Comparison of ENCODE assay signal across 11 cellular contexts in the genomic region with DNA sequence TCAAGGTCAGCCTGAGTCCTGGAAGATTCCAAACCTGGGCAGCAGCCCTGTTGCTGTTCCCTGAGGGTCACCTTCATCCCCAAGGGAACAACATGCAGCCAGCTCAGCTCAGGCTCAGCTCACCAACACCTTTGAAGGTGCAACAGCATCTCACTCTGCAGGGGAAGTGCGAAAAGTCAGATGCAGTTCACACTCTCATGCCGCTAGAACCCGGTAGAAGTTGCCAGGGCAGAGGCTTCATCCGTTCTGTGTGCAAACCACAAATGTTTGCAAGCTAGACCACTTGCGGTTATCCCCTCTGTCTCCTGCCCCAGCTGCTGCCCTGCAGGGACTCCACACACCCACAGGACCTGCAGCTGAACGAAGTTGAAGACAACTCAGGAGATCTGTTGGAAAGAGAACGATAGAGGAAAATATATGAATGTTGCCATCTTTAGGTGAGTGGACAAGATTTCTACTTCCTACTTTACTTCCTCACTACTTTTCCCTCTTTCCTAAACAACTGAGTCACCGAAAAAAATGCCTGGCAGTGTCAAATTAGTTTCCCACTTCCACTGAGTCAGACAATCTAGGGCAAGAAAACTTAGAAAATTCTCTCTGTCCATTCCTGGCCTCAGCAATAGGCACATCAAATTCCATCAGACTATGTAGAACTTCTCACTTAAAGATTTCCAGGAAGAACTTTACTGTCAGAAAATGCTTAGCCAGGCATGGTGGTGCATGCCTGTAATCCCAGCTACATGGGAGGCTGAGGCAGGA. TPM values are rescaled to one million over a fixed set of nuclear protein-coding genes. Genes with fewer than 3 reads are reported as not detected.
DNase-seq lines count a peak whose midpoint lies in the region; ATAC-seq and TF ChIP-seq lines count a peak whose summit lies in the region.
"Had no signal": no experiment of that assay in that cellular context is flagged by ENCODE, and none has a peak within 500 bp of the region (broad histone marks: within the 10 kb centered on the region; RNA-seq: fewer than 3 reads in every experiment).

No MANE protein-coding gene starts in this region.

- no peak overlapping the region for H3K27ac Mint-ChIP-seq in T-helper 2 cell treated with Interferon-gamma antibody and Interleukin-4, amounts not matched to agents 5 μg/mL and 100 μg/mL, for 36 hours
- H3K27ac Mint-ChIP-seq in naive thymus-derived CD8-positive, alpha-beta T cell = peak overlapping the region in 9 of 10 donors; percentile 53 to 93 (median 79)
- H3K27ac Mint-ChIP-seq: H9 had no signal

- H3K4me3 ChIP-seq in GM12864 (ENCODE audit: low read depth, low read length) = no peak overlapping the region
- H3K4me3 ChIP-seq: MG63 had no signal

- H3K27me3 Mint-ChIP-seq in T-helper 2 cell treated with Interferon-gamma antibody and Interleukin-4, amounts not matched to agents 5 μg/mL and 100 μg/mL, for 36 hours (ENCODE audit: low read depth) = peaks cover 51% of the 10 kb centered on the region
- H3K27me3 Mint-ChIP-seq in naive thymus-derived CD8-positive, alpha-beta T cell = peaks cover 0 to 3% (median 0%) of the 10 kb centered on the region in 5 donors

- no peaks in the 10 kb centered on the region for H3K36me3 Mint-ChIP-seq in T-helper 2 cell treated with Interferon-gamma antibody and Interleukin-4, amounts not matched to agents 5 μg/mL and 100 μg/mL, for 36 hours (ENCODE audit: low read depth)
- H3K36me3 Mint-ChIP-seq in naive thymus-derived CD8-positive, alpha-beta T cell = no peaks in the 10 kb centered on the region

- peak overlapping the region; percentile 11 for H3K4me3 Mint-ChIP-seq in T-helper 2 cell treated with Interferon-gamma antibody and Interleukin-4, amounts not matched to agents 5 μg/mL and 100 μg/mL, for 36 hours
- H3K4me3 Mint-ChIP-seq in naive thymus-derived CD8-positive, alpha-beta T cell = peak overlapping the region; percentile 52 to 92 (median 73)
- H3K4me3 Mint-ChIP-seq: H9 had no signal

- ATAC-seq in HG02623 (IDR thresholded peaks at IDR 0.05; ENCODE audit: unreplicated experiment) (peak; percentile 64), left colon (no peak)
- peak; percentile 70 to 80 for ATAC-seq in naive thymus-derived CD8-positive, alpha-beta T cell
- no peak for ATAC-seq in activated CD4-positive, CD25-positive, alpha-beta regulatory T cell treated with anti-CD3 and anti-CD28 coated beads, Interleukin-2, amount 50 U/mL, for 24 hours

- intact Hi-C loops in left colon (cut with DNase I, micrococcal nuclease) = no loop called here

- H3K9me3 Mint-ChIP-seq in T-helper 2 cell treated with Interferon-gamma antibody and Interleukin-4, amounts not matched to agents 5 μg/mL and 100 μg/mL, for 36 hours = no peaks in the 10 kb centered on the region
- H3K9me3 Mint-ChIP-seq in naive thymus-derived CD8-positive, alpha-beta T cell = no peaks in the 10 kb centered on the region
- H3K9me3 Mint-ChIP-seq: H9 had no signal

- peaks cover 12% of the 10 kb centered on the region for H3K4me1 Mint-ChIP-seq in T-helper 2 cell treated with Interferon-gamma antibody and Interleukin-4, amounts not matched to agents 5 μg/mL and 100 μg/mL, for 36 hours (ENCODE audit: low read depth)
- H3K4me1 Mint-ChIP-seq in naive thymus-derived CD8-positive, alpha-beta T cell = peaks cover 26 to 67% (median 42%) of the 10 kb centered on the region in 4 donors
- H3K4me1 Mint-ChIP-seq: H9 had no signal

- POLR2A ChIA-PET in naive thymus-derived CD8-positive, alpha-beta T cell (lab: Charles Lee) = interaction anchor here (1.0 to 1.9 kb wide), 2 partner anchors 55 to 91 kb away, joined by 4 read pairs; no protein-coding TSS in a partner anchor

- TF ChIP-seq CTCF in GM12864 (IDR thresholded peaks at IDR 0.05; ENCODE audit: low read depth, low read length, missing control alignments) = no peak

- DNase-seq in GM12864 (ENCODE audit: low read depth) (peak; percentile 10), SHP77 treated with DMSO at 0.1 percent for 48 hours (lab: John Stamatoyannopoulos, UW) (no peak), left colon (no peak), ureter (ENCODE audit: low spot score) (no peak)
- DNase-seq in T-helper 2 cell treated with Interferon-gamma antibody and Interleukin-4, amounts not matched to agents 5 μg/mL and 100 μg/mL, for 36 hours (ENCODE audit: low spot score) = no peak
- peak in 5 of 10 donors; percentile 11 to 54 (median 35) for DNase-seq in naive thymus-derived CD8-positive, alpha-beta T cell
- DNase-seq: H9, MG63, nucleus accumbens had no signal

RNA-seq across cellular contexts. Expression of a gene that starts 1.8 kb away (rescaled TPM):
- total RNA-seq in naive thymus-derived CD8-positive, alpha-beta T cell = 1 to 10 TPM; 2.1 TPM
- polyA plus RNA-seq in naive thymus-derived CD8-positive, alpha-beta T cell = 100 to 1,000 TPM in 1 of 3 donors, 1 to 10 TPM in 2; 2.1 to 127 (median 6.6) TPM
- under 1 TPM in 1 of 2 donors, not detected in 1; 0.14 TPM for total RNA-seq in left colon
- total RNA-seq in ureter = 0.49 TPM
- total RNA-seq: H9 had no signal

RNA-seq across cellular contexts. Expression of a gene that starts 19.6 kb away (rescaled TPM):
- 10 to 100 TPM; 13.0 to 15.6 TPM for total RNA-seq in naive thymus-derived CD8-positive, alpha-beta T cell
- 10 to 100 TPM; 50.0 to 57.7 (median 54.3) TPM for polyA plus RNA-seq in naive thymus-derived CD8-positive, alpha-beta T cell
- total RNA-seq in left colon = 10 to 100 TPM; 48.1 to 56.9 TPM
- total RNA-seq in ureter = 47.5 TPM

RNA-seq across cellular contexts. Expression of a gene that starts 26.3 kb away (rescaled TPM):
- under 1 TPM; 0.10 to 0.36 TPM for total RNA-seq in naive thymus-derived CD8-positive, alpha-beta T cell
- polyA plus RNA-seq in naive thymus-derived CD8-positive, alpha-beta T cell = 1 to 10 TPM in 1 of 3 donors, under 1 TPM in 2; 0.47 to 3.0 (median 0.64) TPM
- 1 to 10 TPM; 1.2 to 4.7 TPM for total RNA-seq in left colon
- 3.6 TPM for total RNA-seq in ureter
- total RNA-seq: H9 had no signal

Comparison
In these comparisons a context has a peak if more than half of its experiments do, and no peak if none do; other contexts are left out.
1. ATAC-seq: peak in HG02623 (single experiment) and naive thymus-derived CD8-positive, alpha-beta T cell (2 of 2); none in left colon (single experiment) and activated CD4-positive, CD25-positive, alpha-beta regulatory T cell treated with anti-CD3 and anti-CD28 coated beads, Interleukin-2, amount 50 U/mL, for 24 hours (0 of 2).